28 cellular contexts compared by ENCODE assay signal in the genomic region with DNA sequence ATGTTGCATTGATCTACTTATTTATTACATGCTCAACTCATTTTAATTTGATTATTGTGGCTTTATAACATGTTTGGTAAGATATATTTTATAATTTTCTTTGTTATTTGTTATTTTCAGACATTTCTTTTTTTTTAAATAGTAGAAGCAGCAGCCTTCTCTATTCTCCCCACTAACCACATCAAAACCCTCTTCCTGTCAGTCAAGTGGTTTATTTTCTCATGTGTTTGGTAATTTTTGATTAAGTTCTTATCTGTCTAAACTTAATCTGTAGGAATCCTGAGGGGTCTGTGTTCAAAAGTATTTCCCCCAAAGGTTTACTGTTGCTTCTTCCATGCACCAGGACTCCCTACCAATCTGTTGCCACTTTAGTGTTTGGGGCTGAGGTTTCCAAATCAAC.
"Had no signal": no experiment of that assay in that cellular context is flagged by ENCODE, and none has a peak within 500 bp of the region (broad histone marks: within the 10 kb centered on the region; RNA-seq: fewer than 3 reads in every experiment).

No MANE protein-coding gene starts in this region.

- H3K4me3 ChIP-seq: hepatocyte, left lung, lower lobe of right lung, pancreas, prostate gland, skin epidermis, stomach, testis, thyroid gland, transverse colon, upper lobe of left lung, vagina had no signal

- H3K27me3 ChIP-seq: hepatocyte, left lung, pancreas, stomach, testis, thyroid gland, transverse colon, upper lobe of left lung, vagina had no signal

- H3K27me3 Mint-ChIP-seq: naive thymus-derived CD8-positive, alpha-beta T cell; stimulated activated naive B cell treated with anti-CD40 and anti-IgM and Interleukin-4, amounts not matched to agents 10 μg/mL and 1 μg/mL and 100 μg/mL, for 72 hours had no signal

- H3K27ac ChIP-seq: hepatocyte, left lung, lower lobe of right lung, pancreas, prostate gland, skin epidermis, stomach, testis, thyroid gland, transverse colon, upper lobe of left lung, vagina had no signal

- DNase-seq: kidney glomerular epithelial cell; left colon; left lung; lower lobe of right lung; mammary epithelial cell; mesenchymal stem cell; pancreas; posterior cingulate gyrus; retina; right cardiac atrium; stimulated activated CD4-positive, alpha-beta T cell treated with anti-CD3 and anti-CD28 coated beads, Interleukin-12 subunit alpha, Interleukin-12 subunit beta, amount 100 ng/mL, for 4 hours; stimulated activated CD4-positive, alpha-beta T cell treated with anti-CD3 and anti-CD28 coated beads, Interleukin-15, amount 100 ng/mL, for 24 hours; stimulated activated CD4-positive, alpha-beta T cell treated with anti-CD3 and anti-CD28 coated beads, Interleukin-2, amount 100 ng/mL, for 24 hours; stimulated activated CD4-positive, alpha-beta T cell treated with anti-CD3 and anti-CD28 coated beads, Interleukin-4, amount 100 ng/mL, for 1 hour; stimulated activated naive B cell treated with anti-CD40 and anti-IgM and Interleukin-4, amounts not matched to agents 10 μg/mL and 1 μg/mL and 100 μg/mL, for 72 hours; stimulated activated naive CD8-positive, alpha-beta T cell treated with anti-CD3 and anti-CD28 coated beads, Interleukin-15, Interleukin-2, amounts not matched to agents 100 U/mL and 50 U/mL, for 24 hours; stomach; testis; thyroid gland; transverse colon; upper lobe of left lung had no signal

- H3K27ac Mint-ChIP-seq: naive thymus-derived CD8-positive, alpha-beta T cell; stimulated activated naive B cell treated with anti-CD40 and anti-IgM and Interleukin-4, amounts not matched to agents 10 μg/mL and 1 μg/mL and 100 μg/mL, for 72 hours had no signal

- H3K9me3 Mint-ChIP-seq: naive thymus-derived CD8-positive, alpha-beta T cell; stimulated activated naive B cell treated with anti-CD40 and anti-IgM and Interleukin-4, amounts not matched to agents 10 μg/mL and 1 μg/mL and 100 μg/mL, for 72 hours had no signal

- FAIRE-seq: keratinocyte, pancreas had no signal

- H3K4me3 Mint-ChIP-seq: naive thymus-derived CD8-positive, alpha-beta T cell; stimulated activated naive B cell treated with anti-CD40 and anti-IgM and Interleukin-4, amounts not matched to agents 10 μg/mL and 1 μg/mL and 100 μg/mL, for 72 hours had no signal

- H3K36me3 ChIP-seq: left lung, lower lobe of right lung, pancreas, prostate gland, thyroid gland, transverse colon, upper lobe of left lung had no signal

- H3K4me1 ChIP-seq: lower lobe of right lung, prostate gland, stomach, testis, thyroid gland, transverse colon, upper lobe of left lung, vagina had no signal

- H3K9me3 ChIP-seq: left lung, lower lobe of right lung, pancreas, prostate gland, stomach, testis, thyroid gland, transverse colon, upper lobe of left lung, vagina had no signal

- ATAC-seq: left colon; left lung; lower lobe of right lung; naive thymus-derived CD8-positive, alpha-beta T cell; pancreas; right cardiac atrium; sciatic nerve; stimulated activated naive B cell treated with anti-CD40 and anti-IgM and Interleukin-4, amounts not matched to agents 10 μg/mL and 1 μg/mL and 100 μg/mL, for 72 hours; stimulated activated naive CD8-positive, alpha-beta T cell treated with anti-CD3 and anti-CD28 coated beads, Interleukin-15, Interleukin-2, amounts not matched to agents 100 U/mL and 50 U/mL, for 24 hours had no signal
